16 cellular contexts compared by ENCODE assay signal in genomic region chr10:64070241-64070640, GRCh38.
DNase-seq lines count a peak whose midpoint lies in the region; ATAC-seq and TF ChIP-seq lines count a peak whose summit lies in the region.
"Had no signal": no experiment of that assay in that cellular context is flagged by ENCODE, and none has a peak within 500 bp of the region (broad histone marks: within the 10 kb centered on the region; RNA-seq: fewer than 3 reads in every experiment).

No MANE protein-coding gene starts in this region.

- H3K27ac ChIP-seq in angular gyrus (ENCODE audit: low read depth, low read length) (peak overlapping the region; percentile 80), dorsolateral prefrontal cortex (peak overlapping the region in 52 of 59 donors; percentile 2 to 86 (median 70))
- H3K27ac ChIP-seq: A549 had no signal

- H3K27me3 ChIP-seq in dorsolateral prefrontal cortex: no peaks in the 10 kb centered on the region

- no peak overlapping the region for H3K27ac Mint-ChIP-seq in activated CD8-positive, alpha-beta T cell treated with anti-CD3 and anti-CD28 coated beads for 36 hours
- H3K27ac Mint-ChIP-seq: CD4-positive, alpha-beta memory T cell had no signal

- ATAC-seq in HG03521 (IDR thresholded peaks at IDR 0.05; ENCODE audit: unreplicated experiment): no peak
- ATAC-seq in activated CD8-positive, alpha-beta T cell treated with anti-CD3 and anti-CD28 coated beads for 36 hours: no peak
- no peak for ATAC-seq in GM18867 (IDR thresholded peaks at IDR 0.05; ENCODE audit: unreplicated experiment)
- ATAC-seq: A549 had no signal

- peaks cover 2% of the 10 kb centered on the region for H3K27me3 Mint-ChIP-seq in activated CD8-positive, alpha-beta T cell treated with anti-CD3 and anti-CD28 coated beads for 36 hours

- H3K4me1 Mint-ChIP-seq in activated CD8-positive, alpha-beta T cell treated with anti-CD3 and anti-CD28 coated beads for 36 hours (ENCODE audit: low read depth): no peaks in the 10 kb centered on the region
- H3K4me1 Mint-ChIP-seq: CD4-positive, alpha-beta memory T cell had no signal

- H3K36me3 Mint-ChIP-seq in activated CD8-positive, alpha-beta T cell treated with anti-CD3 and anti-CD28 coated beads for 36 hours (ENCODE audit: low read depth): no peaks in the 10 kb centered on the region
- H3K36me3 Mint-ChIP-seq: CD4-positive, alpha-beta memory T cell had no signal

- CTCF ChIA-PET in activated CD8-positive, alpha-beta T cell treated with anti-CD3 and anti-CD28 coated beads for 36 hours (lab: Charles Lee): no interaction called here

- H3K4me3 ChIP-seq in dorsolateral prefrontal cortex: no peak overlapping the region
- H3K4me3 ChIP-seq: A549 had no signal

- DNase-seq in dorsolateral prefrontal cortex: no peak
- DNase-seq in putamen (ENCODE audit: low spot score): peak; percentile 64
- no peak for DNase-seq in activated CD8-positive, alpha-beta T cell treated with anti-CD3 and anti-CD28 coated beads for 36 hours
- no peak for DNase-seq in GM19238 (ENCODE audit: insufficient read length, low spot score)
- DNase-seq: 8988T; C1 segment of cervical spinal cord; Calu3; CD4-positive, alpha-beta memory T cell; COR-L47; DND-41; H7; HCEC 1CT had no signal

- POLR2A ChIA-PET in activated CD8-positive, alpha-beta T cell treated with anti-CD3 and anti-CD28 coated beads for 36 hours (lab: Charles Lee): interaction anchor here (1.6 kb wide), 1 partner anchor 16 kb away, joined by 4 read pairs; no protein-coding TSS in a partner anchor

- no peak for TF ChIP-seq CTCF in dorsolateral prefrontal cortex (IDR thresholded peaks at IDR 0.05 in 54 of 56, conservative IDR thresholded peaks at IDR 0.05 in 2 of 56; ENCODE audit: low read depth in 1 of 56, partially characterized antibody in 56 of 56)
- TF ChIP-seq CTCF in activated CD8-positive, alpha-beta T cell treated with anti-CD3 and anti-CD28 coated beads for 36 hours (IDR thresholded peaks at IDR 0.05): no peak

- H3K9me3 Mint-ChIP-seq in activated CD8-positive, alpha-beta T cell treated with anti-CD3 and anti-CD28 coated beads for 36 hours: no peaks in the 10 kb centered on the region
- H3K9me3 Mint-ChIP-seq: CD4-positive, alpha-beta memory T cell had no signal

- H3K4me3 Mint-ChIP-seq in activated CD8-positive, alpha-beta T cell treated with anti-CD3 and anti-CD28 coated beads for 36 hours: no peak overlapping the region
- H3K4me3 Mint-ChIP-seq: CD4-positive, alpha-beta memory T cell had no signal

- intact Hi-C loops in dorsolateral prefrontal cortex (cut with DNase I): no loop called here
- intact Hi-C loops in activated CD8-positive, alpha-beta T cell treated with anti-CD3 and anti-CD28 coated beads for 36 hours (cut with micrococcal nuclease): no loop called here
